Comparison of ENCODE assay signal across 16 cellular contexts in genomic region chr15:40756938-40757337, GRCh38. TPM values are rescaled to one million over a fixed set of nuclear protein-coding genes. Genes with fewer than 3 reads are reported as not detected.
DNase-seq lines count a peak whose midpoint lies in the region; ATAC-seq and TF ChIP-seq lines count a peak whose summit lies in the region.
"Had no signal": no experiment of that assay in that cellular context is flagged by ENCODE, and none has a peak within 500 bp of the region (broad histone marks: within the 10 kb centered on the region; RNA-seq: fewer than 3 reads in every experiment).

No MANE protein-coding gene starts in this region.

- no peak overlapping the region for H3K4me3 ChIP-seq in mammary epithelial cell (replicated peaks in 1 of 3; ENCODE audit: insufficient read depth in 1 of 3, low read depth in 2 of 3, low read length in 3 of 3)
- H3K4me3 ChIP-seq: gastroesophageal sphincter, left lung, thoracic aorta had no signal

- WGBS in mammary epithelial cell (ENCODE audit: low coverage, missing lambda C conversion rate): 34% methylated on average over 6 of the region's 6 CpGs

- H3K4me3 Mint-ChIP-seq in activated CD8-positive, alpha-beta memory T cell treated with anti-CD3 and anti-CD28 coated beads, Interleukin-2, amount 10 ng/mL, durations not matched to agents 7 days and 5 days: no peak overlapping the region
- H3K4me3 Mint-ChIP-seq in osteocyte (ENCODE audit: unreplicated experiment): peak overlapping the region; percentile 44
- H3K4me3 Mint-ChIP-seq in activated T-helper 17 cell treated with anti-CD3 and anti-CD28 coated beads, Interleukin-2, amount 50 U/mL, for 72 hours: no peak overlapping the region

- CTCF ChIA-PET in activated CD8-positive, alpha-beta memory T cell treated with anti-CD3 and anti-CD28 coated beads, Interleukin-2, amount 10 ng/mL, durations not matched to agents 7 days and 5 days (lab: Charles Lee): interaction anchor here (0.8 to 1.4 kb wide), 2 partner anchors 8 to 26 kb away, joined by 3 to 4 read pairs; no protein-coding TSS in a partner anchor
- CTCF ChIA-PET in mammary epithelial cell (lab: Charles Lee; ENCODE audit: low non-redundant PET): no interaction called here

- peaks cover 28% of the 10 kb centered on the region for H3K79me2 ChIP-seq in mammary epithelial cell (ENCODE audit: insufficient read depth, low read length)

- H2AFZ ChIP-seq in mammary epithelial cell (ENCODE audit: low read depth, low read length): peak overlapping the region; percentile 37

- no peak for ATAC-seq in activated CD8-positive, alpha-beta memory T cell treated with anti-CD3 and anti-CD28 coated beads, Interleukin-2, amount 10 ng/mL, durations not matched to agents 7 days and 5 days
- no peak for ATAC-seq in activated T-helper 17 cell treated with anti-CD3 and anti-CD28 coated beads, Interleukin-2, amount 50 U/mL, for 72 hours (replicated peaks)
- ATAC-seq in GM18511 (IDR thresholded peaks at IDR 0.05; ENCODE audit: unreplicated experiment): no peak
- ATAC-seq: gastroesophageal sphincter, left lung had no signal

- TF ChIP-seq CTCF in mammary epithelial cell (conservative IDR thresholded peaks at IDR 0.05 in 1 of 2, IDR thresholded peaks at IDR 0.05 in 1 of 2; ENCODE audit: extremely low read depth in 1 of 2, insufficient read depth in 1 of 2, low read depth in 1 of 2, low read length in 2 of 2) (no peak), osteocyte (IDR thresholded peaks at IDR 0.05) (no peak)

- no peak for DNase-seq in activated CD8-positive, alpha-beta memory T cell treated with anti-CD3 and anti-CD28 coated beads, Interleukin-2, amount 10 ng/mL, durations not matched to agents 7 days and 5 days
- no peak for DNase-seq in activated CD8-positive, alpha-beta memory T cell treated with anti-CD3 and anti-CD28 coated beads, Interleukin-2, amount 50 U/mL, for 48 hours
- DNase-seq in NCI-H69 (lab: John Stamatoyannopoulos, UW) (peak; percentile 76), mammary epithelial cell (no peak), osteocyte (ENCODE audit: extremely low spot score, unreplicated experiment) (no peak)
- no peak for DNase-seq in stimulated activated CD4-positive, alpha-beta T cell treated with anti-CD3 and anti-CD28 coated beads, Interleukin-4, amount 100 ng/mL, for 4 hours
- DNase-seq: activated CD4-positive, CD25-positive, alpha-beta regulatory T cell treated with anti-CD3 and anti-CD28 coated beads, Interleukin-2, amount 50 U/mL, for 72 hours; activated gamma-delta T cell treated with Interleukin-2 at 50 U/mL for 16 hours; dermis blood vessel endothelial cell; left lung; NCI-H1930 had no signal

- H3K27ac ChIP-seq in mammary epithelial cell (ENCODE audit: insufficient read depth, low read depth, low read length): no peak overlapping the region
- H3K27ac ChIP-seq: gastroesophageal sphincter, left lung, thoracic aorta had no signal

- H4K20me1 ChIP-seq in mammary epithelial cell (ENCODE audit: insufficient read depth, low read length): no peaks in the 10 kb centered on the region

- no peaks in the 10 kb centered on the region for H3K36me3 ChIP-seq in mammary epithelial cell (ENCODE audit: insufficient read depth, low read length)

- no peaks in the 10 kb centered on the region for H3K9me3 ChIP-seq in mammary epithelial cell (replicated peaks; ENCODE audit: insufficient read depth, low read length)
- H3K9me3 ChIP-seq: gastroesophageal sphincter, left lung, thoracic aorta had no signal

- H3K4me1 Mint-ChIP-seq in activated CD8-positive, alpha-beta memory T cell treated with anti-CD3 and anti-CD28 coated beads, Interleukin-2, amount 10 ng/mL, durations not matched to agents 7 days and 5 days: peaks cover 27% of the 10 kb centered on the region
- H3K4me1 Mint-ChIP-seq in osteocyte (ENCODE audit: unreplicated experiment): peaks cover 18% of the 10 kb centered on the region
- H3K4me1 Mint-ChIP-seq in activated T-helper 17 cell treated with anti-CD3 and anti-CD28 coated beads, Interleukin-2, amount 50 U/mL, for 72 hours: peaks cover 20% of the 10 kb centered on the region

- no peak overlapping the region for H3K4me2 ChIP-seq in mammary epithelial cell (ENCODE audit: insufficient read depth, low read depth, low read length)

- H3K27ac Mint-ChIP-seq in activated CD8-positive, alpha-beta memory T cell treated with anti-CD3 and anti-CD28 coated beads, Interleukin-2, amount 10 ng/mL, durations not matched to agents 7 days and 5 days: peak overlapping the region; percentile 16
- peak overlapping the region; percentile 23 for H3K27ac Mint-ChIP-seq in osteocyte (ENCODE audit: unreplicated experiment)
- no peak overlapping the region for H3K27ac Mint-ChIP-seq in activated T-helper 17 cell treated with anti-CD3 and anti-CD28 coated beads, Interleukin-2, amount 50 U/mL, for 72 hours

- H3K9ac ChIP-seq in mammary epithelial cell (ENCODE audit: insufficient read depth, low read length): no peak overlapping the region

- H3K36me3 Mint-ChIP-seq in activated CD8-positive, alpha-beta memory T cell treated with anti-CD3 and anti-CD28 coated beads, Interleukin-2, amount 10 ng/mL, durations not matched to agents 7 days and 5 days: peaks cover 2% of the 10 kb centered on the region
- H3K36me3 Mint-ChIP-seq in osteocyte (ENCODE audit: unreplicated experiment): peaks cover 5% of the 10 kb centered on the region
- H3K36me3 Mint-ChIP-seq in activated T-helper 17 cell treated with anti-CD3 and anti-CD28 coated beads, Interleukin-2, amount 50 U/mL, for 72 hours (ENCODE audit: low read depth): peaks cover 22% of the 10 kb centered on the region

- BruUV-seq in mammary epithelial cell (replicated peaks; lab: Mats Ljungman, UMichigan): no TSS peak

- no peaks in the 10 kb centered on the region for H3K27me3 Mint-ChIP-seq in activated CD8-positive, alpha-beta memory T cell treated with anti-CD3 and anti-CD28 coated beads, Interleukin-2, amount 10 ng/mL, durations not matched to agents 7 days and 5 days
- H3K27me3 Mint-ChIP-seq in osteocyte (ENCODE audit: unreplicated experiment): peaks cover 4% of the 10 kb centered on the region
- H3K27me3 Mint-ChIP-seq in activated T-helper 17 cell treated with anti-CD3 and anti-CD28 coated beads, Interleukin-2, amount 50 U/mL, for 72 hours: no peaks in the 10 kb centered on the region

- dilution Hi-C loops in mammary epithelial cell (cut with HindIII; ENCODE audit: low sequenced_read_pairs): no loop called here

- no peaks in the 10 kb centered on the region for H3K27me3 ChIP-seq in mammary epithelial cell (ENCODE audit: insufficient read depth, low read length)
- H3K27me3 ChIP-seq: gastroesophageal sphincter, left lung had no signal

- peaks cover 16% of the 10 kb centered on the region for H3K4me1 ChIP-seq in mammary epithelial cell (ENCODE audit: insufficient read depth, low read length)

- no peaks in the 10 kb centered on the region for H3K9me3 Mint-ChIP-seq in activated CD8-positive, alpha-beta memory T cell treated with anti-CD3 and anti-CD28 coated beads, Interleukin-2, amount 10 ng/mL, durations not matched to agents 7 days and 5 days (ENCODE audit: low read depth)
- H3K9me3 Mint-ChIP-seq in osteocyte (ENCODE audit: unreplicated experiment): no peaks in the 10 kb centered on the region
- no peaks in the 10 kb centered on the region for H3K9me3 Mint-ChIP-seq in activated T-helper 17 cell treated with anti-CD3 and anti-CD28 coated beads, Interleukin-2, amount 50 U/mL, for 72 hours

- in situ Hi-C loops in mammary epithelial cell (cut with MboI; ENCODE audit: low sequenced_read_pairs in 2 of 2): no loop called here

- intact Hi-C loops in mammary epithelial cell (cut with micrococcal nuclease): no loop called here

RNA-seq across cellular contexts. Expression of gene RMDN3, which starts 1.9 kb away (rescaled TPM):
- total RNA-seq in activated CD8-positive, alpha-beta memory T cell treated with anti-CD3 and anti-CD28 coated beads, Interleukin-2, amount 10 ng/mL, durations not matched to agents 7 days and 5 days: 10 to 100 TPM; 30.9 to 33.1 TPM
- total RNA-seq in mammary epithelial cell: 10 to 100 TPM; 18.2 to 34.5 TPM
- 18.9 TPM for polyA plus RNA-seq in mammary epithelial cell
- polyA minus RNA-seq in mammary epithelial cell: 12.1 TPM
- 30.2 and 35.6 TPM in 2 replicates for total RNA-seq in osteocyte
- total RNA-seq in activated T-helper 17 cell treated with anti-CD3 and anti-CD28 coated beads, Interleukin-2, amount 50 U/mL, for 72 hours: 10 to 100 TPM; 18.4 to 30.9 TPM

RNA-seq across cellular contexts. Expression of gene GCHFR, which starts 6.9 kb away (rescaled TPM):
- total RNA-seq in activated CD8-positive, alpha-beta memory T cell treated with anti-CD3 and anti-CD28 coated beads, Interleukin-2, amount 10 ng/mL, durations not matched to agents 7 days and 5 days: 10 to 100 TPM; 25.9 to 29.1 TPM
- total RNA-seq in mammary epithelial cell: 1 to 10 TPM; 1.0 to 1.2 TPM
- polyA plus RNA-seq in mammary epithelial cell: 1.3 TPM
- not detected for polyA minus RNA-seq in mammary epithelial cell
- total RNA-seq in osteocyte: 3.8 and 5.1 TPM in 2 replicates
- 10 to 100 TPM; 46.1 to 50.4 TPM for total RNA-seq in activated T-helper 17 cell treated with anti-CD3 and anti-CD28 coated beads, Interleukin-2, amount 50 U/mL, for 72 hours

RNA-seq across cellular contexts. Expression of gene C15orf62, which starts 12.8 kb away (rescaled TPM):
- total RNA-seq in activated CD8-positive, alpha-beta memory T cell treated with anti-CD3 and anti-CD28 coated beads, Interleukin-2, amount 10 ng/mL, durations not matched to agents 7 days and 5 days: under 1 TPM; 0.45 to 0.82 TPM
- total RNA-seq in mammary epithelial cell (under 1 TPM in 1 of 2 donors, not detected in 1; 0.21 TPM), osteocyte (not detected in 2 replicates)
- polyA plus RNA-seq in mammary epithelial cell: 0.05 TPM
- not detected for polyA minus RNA-seq in mammary epithelial cell
- total RNA-seq in activated T-helper 17 cell treated with anti-CD3 and anti-CD28 coated beads, Interleukin-2, amount 50 U/mL, for 72 hours: 1 to 10 TPM; 2.4 to 2.7 TPM
- total RNA-seq: RPMI7951 had no signal

RNA-seq across cellular contexts. Expression of gene ZFYVE19, which starts 50.0 kb away (rescaled TPM):
- 10 to 100 TPM; 28.2 TPM for total RNA-seq in activated CD8-positive, alpha-beta memory T cell treated with anti-CD3 and anti-CD28 coated beads, Interleukin-2, amount 10 ng/mL, durations not matched to agents 7 days and 5 days
- total RNA-seq in mammary epithelial cell (10 to 100 TPM; 20.2 to 21.2 TPM), osteocyte (21.1 and 23.6 TPM in 2 replicates)
- 36.6 TPM for polyA plus RNA-seq in mammary epithelial cell
- 40.3 TPM for polyA minus RNA-seq in mammary epithelial cell
- 10 to 100 TPM; 35.9 to 38.7 TPM for total RNA-seq in activated T-helper 17 cell treated with anti-CD3 and anti-CD28 coated beads, Interleukin-2, amount 50 U/mL, for 72 hours

RNA-seq across cellular contexts. Expression of gene DNAJC17, which starts 50.3 kb away (rescaled TPM):
- 10 to 100 TPM; 45.6 to 51.2 TPM for total RNA-seq in activated CD8-positive, alpha-beta memory T cell treated with anti-CD3 and anti-CD28 coated beads, Interleukin-2, amount 10 ng/mL, durations not matched to agents 7 days and 5 days
- 10 to 100 TPM; 12.0 to 40.9 TPM for total RNA-seq in mammary epithelial cell
- 48.4 TPM for polyA plus RNA-seq in mammary epithelial cell
- 31.5 TPM for polyA minus RNA-seq in mammary epithelial cell
- 38.1 and 39.8 TPM in 2 replicates for total RNA-seq in osteocyte
- total RNA-seq in activated T-helper 17 cell treated with anti-CD3 and anti-CD28 coated beads, Interleukin-2, amount 50 U/mL, for 72 hours: 10 to 100 TPM; 30.3 to 34.3 TPM
